In the genomic region with DNA sequence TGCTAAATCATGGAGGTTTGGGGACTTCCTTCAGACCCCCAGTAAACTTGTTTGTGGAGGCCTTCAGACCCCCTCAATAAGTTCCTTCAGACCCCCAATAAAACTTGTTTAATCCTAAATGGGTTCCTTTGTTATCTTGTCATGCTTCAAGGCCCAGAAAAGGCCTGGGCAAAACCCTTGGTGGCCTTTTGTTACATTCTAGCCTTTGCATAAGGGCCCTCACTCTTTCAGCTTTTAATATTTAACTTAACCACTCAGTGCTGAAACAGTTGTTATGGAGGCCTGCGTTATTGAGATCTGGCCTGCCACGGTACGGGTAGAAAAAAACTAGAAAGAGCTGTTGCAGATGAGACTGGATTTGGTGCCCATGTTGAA, we compare ENCODE assay signal across 20 cellular contexts. TPM values are rescaled to one million over a fixed set of nuclear protein-coding genes. Genes with fewer than 3 reads are reported as not detected.
DNase-seq lines count a peak whose midpoint lies in the region; ATAC-seq lines count a peak whose summit lies in the region.
"Had no signal": no experiment of that assay in that cellular context is flagged by ENCODE, and none has a peak within 500 bp of the region (broad histone marks: within the 10 kb centered on the region; RNA-seq: fewer than 3 reads in every experiment).

No MANE protein-coding gene starts in this region.

- H3K4me1 Mint-ChIP-seq in activated T-cell treated with anti-CD3 and anti-CD28 coated beads, Interleukin-2, amount 50 U/mL, for 72 hours (ENCODE audit: low read depth): peaks cover 13% of the 10 kb centered on the region
- peaks cover 29% of the 10 kb centered on the region for H3K4me1 Mint-ChIP-seq in T-helper 17 cell

- H3K27me3 Mint-ChIP-seq in activated T-cell treated with anti-CD3 and anti-CD28 coated beads, Interleukin-2, amount 50 U/mL, for 72 hours (ENCODE audit: low read depth): no peaks in the 10 kb centered on the region
- no peaks in the 10 kb centered on the region for H3K27me3 Mint-ChIP-seq in T-helper 17 cell
- H3K27me3 Mint-ChIP-seq: activated CD8-positive, alpha-beta memory T cell treated with anti-CD3 and anti-CD28 coated beads, Interleukin-2, amount 10 ng/mL, durations not matched to agents 7 days and 5 days had no signal

- no peaks in the 10 kb centered on the region for H3K9me3 Mint-ChIP-seq in activated T-cell treated with anti-CD3 and anti-CD28 coated beads, Interleukin-2, amount 50 U/mL, for 72 hours
- H3K9me3 Mint-ChIP-seq: activated T-helper 2 cell treated with anti-CD3 and anti-CD28 coated beads, Interferon-gamma antibody, Interleukin-2, Interleukin-4, amounts not matched to agents 10 μg/mL and 5 μg/mL and 100 μg/mL, durations not matched to agents 14 hours and 24 hours and 36 hours had no signal

- no peak for ATAC-seq in activated T-cell treated with anti-CD3 and anti-CD28 coated beads, Interleukin-2, amount 50 U/mL, for 72 hours (replicated peaks in 1 of 2)
- no peak for ATAC-seq in T-helper 17 cell
- ATAC-seq: activated CD8-positive, alpha-beta memory T cell treated with anti-CD3 and anti-CD28 coated beads, Interleukin-2, amount 10 ng/mL, durations not matched to agents 7 days and 5 days; foreskin keratinocyte had no signal

- DNase-seq in activated T-cell treated with anti-CD3 and anti-CD28 coated beads, Interleukin-2, amount 50 U/mL, for 72 hours: no peak
- DNase-seq in activated T-cell treated with anti-CD3 and anti-CD28 coated beads for 4 hours: no peak
- no peak for DNase-seq in T-helper 17 cell
- peak; percentile 77 for DNase-seq in kidney tubule cell (ENCODE audit: low spot score)
- DNase-seq in renal cortical epithelial cell (ENCODE audit: low read depth): peak; percentile 76
- no peak for DNase-seq in EL
- DNase-seq in NCI-H69 (lab: John Stamatoyannopoulos, UW): no peak
- DNase-seq in NAMALWA (ENCODE audit: low spot score): no peak
- DNase-seq: activated CD4-positive, alpha-beta T cell treated with anti-CD3 and anti-CD28 coated beads for 48 hours; activated CD8-positive, alpha-beta memory T cell treated with anti-CD3 and anti-CD28 coated beads, Interleukin-2, amount 10 ng/mL, durations not matched to agents 7 days and 5 days; foreskin keratinocyte; GOT3; NCI-H187 treated with DMSO at 0.1 percent for 48 hours; NCI-H774; OCI-M1; SHP77; stimulated activated CD4-positive, alpha-beta T cell treated with anti-CD3 and anti-CD28 coated beads, Interleukin-12 subunit alpha, Interleukin-12 subunit beta, amount 100 ng/mL, for 4 hours; stimulated activated CD8-positive, alpha-beta memory T cell treated with anti-CD3 and anti-CD28 coated beads, Interleukin-4, amount 100 ng/mL, for 48 hours had no signal

- no peak overlapping the region for H3K4me3 Mint-ChIP-seq in activated T-cell treated with anti-CD3 and anti-CD28 coated beads, Interleukin-2, amount 50 U/mL, for 72 hours
- no peak overlapping the region for H3K4me3 Mint-ChIP-seq in T-helper 17 cell
- H3K4me3 Mint-ChIP-seq: activated CD8-positive, alpha-beta memory T cell treated with anti-CD3 and anti-CD28 coated beads, Interleukin-2, amount 10 ng/mL, durations not matched to agents 7 days and 5 days had no signal

- no peaks in the 10 kb centered on the region for H3K9me3 ChIP-seq in T-helper 17 cell (ENCODE audit: control insufficient read depth, low read length, poor library complexity, severe bottlenecking)
- H3K9me3 ChIP-seq: vagina had no signal

- peaks cover 0 to 7% of the 10 kb centered on the region in 2 donors for H3K36me3 Mint-ChIP-seq in activated T-cell treated with anti-CD3 and anti-CD28 coated beads, Interleukin-2, amount 50 U/mL, for 72 hours (ENCODE audit: insufficient read depth in 2 of 2)
- H3K36me3 Mint-ChIP-seq in T-helper 17 cell (ENCODE audit: low read depth): peaks cover 5% of the 10 kb centered on the region

- peak overlapping the region; percentile 7 for H3K27ac Mint-ChIP-seq in activated T-cell treated with anti-CD3 and anti-CD28 coated beads, Interleukin-2, amount 50 U/mL, for 72 hours
- peak overlapping the region; percentile 83 for H3K27ac Mint-ChIP-seq in T-helper 17 cell
- H3K27ac Mint-ChIP-seq: activated CD8-positive, alpha-beta memory T cell treated with anti-CD3 and anti-CD28 coated beads, Interleukin-2, amount 10 ng/mL, durations not matched to agents 7 days and 5 days; activated T-helper 2 cell treated with anti-CD3 and anti-CD28 coated beads, Interferon-gamma antibody, Interleukin-2, Interleukin-4, amounts not matched to agents 10 μg/mL and 5 μg/mL and 100 μg/mL, durations not matched to agents 14 hours and 24 hours and 36 hours had no signal

RNA-seq across cellular contexts. Expression of gene DYNLRB1, which starts 4.3 kb away (rescaled TPM):
- 10 to 100 TPM; 70.5 to 75.9 TPM for total RNA-seq in activated T-cell treated with anti-CD3 and anti-CD28 coated beads, Interleukin-2, amount 50 U/mL, for 72 hours
- total RNA-seq in T-helper 17 cell (10 to 100 TPM; 52.8 to 62.0 TPM), renal cortical epithelial cell (30.6 and 60.1 TPM in 2 replicates)

RNA-seq across cellular contexts. Expression of gene MAP1LC3A, which starts 46.6 kb away (rescaled TPM):
- 1 to 10 TPM; 3.7 to 5.2 TPM for total RNA-seq in activated T-cell treated with anti-CD3 and anti-CD28 coated beads, Interleukin-2, amount 50 U/mL, for 72 hours
- 10 to 100 TPM; 11.7 to 13.7 TPM for total RNA-seq in T-helper 17 cell
- 14.9 and 43.3 TPM in 2 replicates for total RNA-seq in renal cortical epithelial cell

Comparison
In these comparisons a context has a peak if more than half of its experiments do, and no peak if none do; other contexts are left out.
1. DNase-seq: peak in kidney tubule cell (single experiment) and renal cortical epithelial cell (single experiment); none in activated T-cell treated with anti-CD3 and anti-CD28 coated beads, Interleukin-2, amount 50 U/mL, for 72 hours (0 of 2), activated T-cell treated with anti-CD3 and anti-CD28 coated beads for 4 hours (single experiment), T-helper 17 cell (0 of 3), EL (single experiment), NCI-H69 (single experiment) and NAMALWA (single experiment).